In genomic region chr5:31197183-31197582, GRCh38 we compare ENCODE assay signal across 17 cellular contexts. TPM values are rescaled to one million over a fixed set of nuclear protein-coding genes. Genes with fewer than 3 reads are reported as not detected.
A peak's percentile ranks its signal among the peaks of the same experiment; 100 is the strongest.
DNase-seq lines count a peak whose midpoint lies in the region; ATAC-seq and TF ChIP-seq lines count a peak whose summit lies in the region.
"Had no signal": no experiment of that assay in that cellular context is flagged by ENCODE, and none has a peak within 500 bp of the region (broad histone marks: within the 10 kb centered on the region; RNA-seq: fewer than 3 reads in every experiment).

No MANE protein-coding gene starts in this region.

- H3K27me3 ChIP-seq in neuronal stem cell (ENCODE audit: control insufficient read depth in 3 of 3, insufficient read depth in 3 of 3, low read depth in 1 of 3, low read length in 3 of 3), result peaks cover 0 to 20% (median 0%) of the 10 kb centered on the region in 3 experiments
- H3K27me3 ChIP-seq: testis had no signal

- no peak overlapping the region for H2AK5ac ChIP-seq in neuronal stem cell (ENCODE audit: low read depth, low read length)

- H4K91ac ChIP-seq in neuronal stem cell (ENCODE audit: low read depth, low read length, poor library complexity), result no peak overlapping the region

- no peak overlapping the region for H2BK120ac ChIP-seq in neuronal stem cell (ENCODE audit: low read depth, low read length)

- TF ChIP-seq CTCF in chondrocyte (IDR thresholded peaks at IDR 0.05) (no peak), nephron (IDR thresholded peaks at IDR 0.05; ENCODE audit: unreplicated experiment in 3 of 3) (no peak), GM10266 (IDR thresholded peaks at IDR 0.05; ENCODE audit: control insufficient read depth, insufficient read depth, low read depth, missing control alignments) (no peak)

- no peaks in the 10 kb centered on the region for H3K9me3 ChIP-seq in neuronal stem cell (replicated peaks in 1 of 2; ENCODE audit: control insufficient read depth in 2 of 2, insufficient read depth in 1 of 2, low read depth in 1 of 2, low read length in 2 of 2)
- H3K9me3 ChIP-seq: sigmoid colon, testis had no signal

- no peak overlapping the region for H2BK5ac ChIP-seq in neuronal stem cell (ENCODE audit: low read length)

- peak; percentile 5 for DNase-seq in A172 (ENCODE audit: low spot score)
- DNase-seq in M059J (ENCODE audit: low read depth), result peak; percentile 39
- DNase-seq in chondrocyte (ENCODE audit: low spot score), result no peak
- DNase-seq in NCI-H2107 treated with DMSO at 0.1 percent for 48 hours (lab: John Stamatoyannopoulos, UW; ENCODE audit: unreplicated experiment), result no peak
- no peak for DNase-seq in GM10266 (ENCODE audit: extremely low spot score)
- no peak for DNase-seq in left lobe of liver (ENCODE audit: low spot score)
- DNase-seq in neuronal stem cell (ENCODE audit: low spot score), result no peak
- DNase-seq: 8988T; mammary epithelial cell; NCI-H1048; sigmoid colon; stimulated activated CD4-positive, alpha-beta T cell treated with anti-CD3 and anti-CD28 coated beads, Interleukin-2, amount 100 ng/mL, for 48 hours; testis had no signal

- no peak overlapping the region for H3K18ac ChIP-seq in neuronal stem cell (ENCODE audit: low read length)

- H3K27me3 Mint-ChIP-seq in chondrocyte (ENCODE audit: low read depth) (no peaks in the 10 kb centered on the region), nephron (ENCODE audit: low read depth) (peaks cover 59% of the 10 kb centered on the region)

- no peak for ATAC-seq in left lobe of liver
- ATAC-seq: WTC11 had no signal

- peak overlapping the region; percentile 76 for H3K4me3 Mint-ChIP-seq in chondrocyte (ENCODE audit: unreplicated experiment)
- peak overlapping the region; percentile 45 to 87 (median 84) for H3K4me3 Mint-ChIP-seq in nephron
- H3K4me3 Mint-ChIP-seq: WTC11 had no signal

- peaks cover 69% of the 10 kb centered on the region for H3K4me1 Mint-ChIP-seq in chondrocyte (ENCODE audit: low read depth)
- H3K4me1 Mint-ChIP-seq in nephron, result peaks cover 20% of the 10 kb centered on the region

- peaks cover 3% of the 10 kb centered on the region for H3K79me1 ChIP-seq in neuronal stem cell (ENCODE audit: low read depth, low read length)

- H3K4ac ChIP-seq in neuronal stem cell (ENCODE audit: low read length), result no peak overlapping the region

- no peak overlapping the region for H3K4me2 ChIP-seq in neuronal stem cell (ENCODE audit: insufficient read depth, low read length, poor library complexity, severe bottlenecking)

- H3K27ac Mint-ChIP-seq in chondrocyte (ENCODE audit: unreplicated experiment) (peak overlapping the region; percentile 92), nephron (peak overlapping the region in 1 of 3 experiments; percentile 33)
- H3K27ac Mint-ChIP-seq: WTC11 had no signal

- H3K9me3 Mint-ChIP-seq in chondrocyte (ENCODE audit: low read depth), result no peaks in the 10 kb centered on the region
- no peaks in the 10 kb centered on the region for H3K9me3 Mint-ChIP-seq in nephron
- H3K9me3 Mint-ChIP-seq: WTC11 had no signal

- no peak overlapping the region for H3K4me3 ChIP-seq in neuronal stem cell (ENCODE audit: low read length in 2 of 2)
- H3K4me3 ChIP-seq: sigmoid colon, testis had no signal

- no peak overlapping the region for H3K14ac ChIP-seq in neuronal stem cell (ENCODE audit: low read length)

- no peak overlapping the region for H2AFZ ChIP-seq in neuronal stem cell (ENCODE audit: low read length)

- H2BK12ac ChIP-seq in neuronal stem cell (ENCODE audit: low read length), result no peak overlapping the region

- peaks cover 7 to 20% of the 10 kb centered on the region in 2 donors for H3K4me1 ChIP-seq in neuronal stem cell (ENCODE audit: control insufficient read depth in 2 of 2, insufficient read depth in 1 of 2, low read depth in 1 of 2, low read length in 2 of 2)
- H3K4me1 ChIP-seq: testis had no signal

- H3K36me3 ChIP-seq in neuronal stem cell (replicated peaks in 1 of 2; ENCODE audit: control insufficient read depth in 2 of 2, insufficient read depth in 2 of 2, low read length in 2 of 2), result no peaks in the 10 kb centered on the region
- H3K36me3 ChIP-seq: sigmoid colon had no signal

- H3K23ac ChIP-seq in neuronal stem cell (ENCODE audit: low read depth, low read length, poor library complexity), result no peak overlapping the region

- no CpG with 5 or more reads among the region's 1 CpG for WGBS in neuronal stem cell (ENCODE audit: extremely low coverage in 2 of 2, insufficient read length in 2 of 2, insufficient replicate concordance in 1 of 2), 2 donors

- H3K36me3 Mint-ChIP-seq in chondrocyte (ENCODE audit: low read depth) (no peaks in the 10 kb centered on the region), nephron (ENCODE audit: low read depth) (no peaks in the 10 kb centered on the region)
- H3K36me3 Mint-ChIP-seq: WTC11 had no signal

- H3K9ac ChIP-seq in neuronal stem cell (ENCODE audit: low read depth, low read length, poor library complexity), result no peak overlapping the region

- no peak overlapping the region for H2BK15ac ChIP-seq in neuronal stem cell (ENCODE audit: low read length)

- no peak overlapping the region for H4K8ac ChIP-seq in neuronal stem cell (ENCODE audit: low read depth, low read length)

- no peak overlapping the region for H3K27ac ChIP-seq in neuronal stem cell (replicated peaks; ENCODE audit: low read length)
- H3K27ac ChIP-seq: RWPE1, testis had no signal

RNA-seq across cellular contexts. Expression of gene CDH6, which starts 3.7 kb away (rescaled TPM):
- total RNA-seq in A172 (2014; rRNA removed; shearing (Covaris generic)), result not detected in 2 replicates
- 5.8 and 8.9 TPM in 2 replicates for total RNA-seq in M059J (2014; rRNA removed; shearing (Covaris generic))
- total RNA-seq in chondrocyte (50.7 to 104 TPM (median 55.5 TPM) in 3 replicates), left lobe of liver (1.3 TPM)
- polyA plus RNA-seq in neuronal stem cell (2013, experiment 1 of 2), result 12.6 TPM
- 12.7 TPM for polyA plus RNA-seq in neuronal stem cell (2013, experiment 2 of 2)
- total RNA-seq: mammary epithelial cell; T-helper 1 cell treated with Interleukin-12 subunit alpha and Interleukin-12 subunit beta and Interleukin-4 antibody, amounts not matched to agents 30 ng/mL and 1 ng/mL, for 36 hours had no signal
- polyA plus RNA-seq: mammary epithelial cell had no signal

Comparison
In these comparisons a context has a peak if more than half of its experiments do, and no peak if none do; other contexts are left out.
1. DNase-seq: peak in A172 (single experiment) and M059J (single experiment); none in chondrocyte (single experiment), NCI-H2107 treated with DMSO at 0.1 percent for 48 hours (single experiment), GM10266 (single experiment), left lobe of liver (single experiment) and neuronal stem cell (single experiment).